Comparison of ENCODE assay signal across 17 cellular contexts in genomic region chr11:12636871-12637410, GRCh38. TPM values are rescaled to one million over a fixed set of nuclear protein-coding genes. Genes with fewer than 3 reads are reported as not detected.
"Had no signal": no experiment of that assay in that cellular context is flagged by ENCODE, and none has a peak within 500 bp of the region (broad histone marks: within the 10 kb centered on the region; RNA-seq: fewer than 3 reads in every experiment).

No MANE protein-coding gene starts in this region.

- H3K4me1 Mint-ChIP-seq: naive B cell had no signal

- H3K27ac ChIP-seq: adrenal gland, esophagus muscularis mucosa, hepatocyte, neutrophil, thyroid gland, WERI-Rb-1 had no signal

- H3K4me1 ChIP-seq: adrenal gland, esophagus muscularis mucosa, thyroid gland had no signal

- H3K79me2 ChIP-seq: hepatocyte had no signal

- H3K4me3 ChIP-seq: adrenal gland, esophagus muscularis mucosa, hepatocyte, lung, thyroid gland had no signal

- H3K27ac Mint-ChIP-seq: activated naive CD4-positive, alpha-beta T cell treated with anti-CD3 and anti-CD28 coated beads, Interleukin-2, amount 50 U/mL, for 72 hours; stimulated activated naive B cell treated with anti-CD40 and anti-IgM and Interleukin-4, amounts not matched to agents 10 μg/mL and 1 μg/mL and 100 μg/mL, for 72 hours; T-helper 1 cell treated with Interleukin-12 subunit alpha and Interleukin-12 subunit beta and Interleukin-4 antibody, amounts not matched to agents 30 μg/mL and 1 μg/mL, for 36 hours had no signal

- H2AFZ ChIP-seq: hepatocyte had no signal

- H3K27me3 ChIP-seq: adrenal gland, esophagus muscularis mucosa, hepatocyte, neutrophil, thyroid gland had no signal

- H3K36me3 ChIP-seq: adrenal gland, esophagus muscularis mucosa, neutrophil, thyroid gland, WERI-Rb-1 had no signal

- H3K4me2 ChIP-seq: hepatocyte had no signal

- H3K4me3 Mint-ChIP-seq: naive B cell; stimulated activated naive B cell treated with anti-CD40 and anti-IgM and Interleukin-4, amounts not matched to agents 10 μg/mL and 1 μg/mL and 100 μg/mL, for 72 hours; T-helper 1 cell treated with Interleukin-12 subunit alpha and Interleukin-12 subunit beta and Interleukin-4 antibody, amounts not matched to agents 30 μg/mL and 1 μg/mL, for 36 hours had no signal

- H3K9me3 ChIP-seq: adrenal gland, esophagus muscularis mucosa, neutrophil, thyroid gland had no signal

- H3K9me3 Mint-ChIP-seq: activated naive CD4-positive, alpha-beta T cell treated with anti-CD3 and anti-CD28 coated beads, Interleukin-2, amount 50 U/mL, for 72 hours; T-helper 1 cell treated with Interleukin-12 subunit alpha and Interleukin-12 subunit beta and Interleukin-4 antibody, amounts not matched to agents 30 μg/mL and 1 μg/mL, for 36 hours had no signal

- ATAC-seq: activated naive CD4-positive, alpha-beta T cell treated with anti-CD3 and anti-CD28 coated beads, Interleukin-2, amount 50 U/mL, for 72 hours; left lobe of liver; stimulated activated naive B cell treated with anti-CD40 and anti-IgM and Interleukin-4, amounts not matched to agents 10 μg/mL and 1 μg/mL and 100 μg/mL, for 72 hours had no signal

- DNase-seq: activated CD4-positive, alpha-beta T cell treated with anti-CD3 and anti-CD28 coated beads, Interleukin-2, amount 50 U/mL, for 4 hours; activated gamma-delta T cell treated with Interleukin-2 at 50 U/mL for 16 hours; adrenal gland; cerebellar nuclear complex; effector CD4-positive, alpha-beta T cell; naive B cell; stimulated activated naive B cell treated with anti-CD40 and anti-IgM and Interleukin-4, amounts not matched to agents 10 μg/mL and 1 μg/mL and 100 μg/mL, for 72 hours; thyroid gland; WERI-Rb-1 had no signal

- H3K36me3 Mint-ChIP-seq: activated naive CD4-positive, alpha-beta T cell treated with anti-CD3 and anti-CD28 coated beads, Interleukin-2, amount 50 U/mL, for 72 hours; naive B cell had no signal

RNA-seq across cellular contexts. Expression of gene TEAD1, which starts 37.3 kb away (rescaled TPM):
- total RNA-seq: mononuclear cell had no signal
